8 cellular contexts compared by ENCODE assay signal in the genomic region with DNA sequence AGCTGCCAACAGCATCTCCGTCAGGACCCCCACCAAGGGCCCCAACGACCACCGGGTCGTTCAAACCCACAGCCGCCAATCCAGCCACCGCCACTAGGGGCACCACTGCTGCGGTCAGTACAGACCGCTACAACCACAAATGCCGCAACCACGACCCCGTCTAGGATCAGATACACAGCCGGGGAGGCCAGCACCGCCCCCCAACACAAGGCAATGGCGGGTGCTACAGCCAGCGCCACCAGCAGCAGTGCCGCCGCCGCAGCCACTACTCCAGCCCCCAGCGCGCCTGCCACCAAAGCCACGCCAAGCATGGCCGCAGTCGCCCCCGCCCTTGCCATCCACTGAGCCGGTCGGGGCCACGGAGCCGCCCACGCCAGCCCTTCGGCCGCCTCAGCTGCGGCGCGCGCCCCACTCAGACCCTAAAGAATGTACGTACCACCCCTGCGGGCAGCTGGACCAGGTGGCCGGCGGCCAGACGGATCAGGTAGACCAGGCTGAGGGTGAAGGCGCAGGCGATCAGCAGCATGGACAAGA. TPM values are rescaled to one million over a fixed set of nuclear protein-coding genes. Genes with fewer than 3 reads are reported as not detected.
DNase-seq lines count a peak whose midpoint lies in the region; ATAC-seq lines count a peak whose summit lies in the region.

No MANE protein-coding gene starts in this region.

- ATAC-seq in HG02943 (IDR thresholded peaks at IDR 0.05; ENCODE audit: low read depth, unreplicated experiment): peak; percentile 35

- DNase-seq in NCI-H446 (lab: John Stamatoyannopoulos, UW): peak; percentile 13 to 55
- no peak for DNase-seq in NCI-H446 treated with DMSO at 0.1 percent for 48 hours (lab: John Stamatoyannopoulos, UW)
- peak; percentile 58 for DNase-seq in NCI-H2029 treated with DMSO at 0.1 percent for 48 hours (lab: John Stamatoyannopoulos, UW)
- peak; percentile 32 for DNase-seq in activated CD4-positive, alpha-beta T cell treated with anti-CD3 and anti-CD28 coated beads for 1 hour
- peak; percentile 63 for DNase-seq in cerebellum (ENCODE audit: low spot score)
- peak; percentile 36 for DNase-seq in kidney glomerular epithelial cell (lab: John Stamatoyannopoulos, UW)
- DNase-seq in stimulated activated CD4-positive, alpha-beta T cell treated with anti-CD3 and anti-CD28 coated beads, Interleukin-1b, Interleukin-23, amount 100 ng/mL, for 24 hours (ENCODE audit: low read depth in 4 of 4, low spot score in 1 of 4): peak; percentile 17 to 42 (median 33)

RNA-seq across cellular contexts. Expression of a gene that starts 0.5 kb away (rescaled TPM):
- total RNA-seq in cerebellum: 126 TPM

RNA-seq across cellular contexts. Expression of a gene that starts 45.1 kb away (rescaled TPM):
- total RNA-seq in cerebellum: 1.7 TPM
